In genomic region chr3:158106773-158107461, GRCh38 we compare ENCODE assay signal across 8 cellular contexts. TPM values are rescaled to one million over a fixed set of nuclear protein-coding genes. Genes with fewer than 3 reads are reported as not detected.
DNase-seq lines count a peak whose midpoint lies in the region; FAIRE-seq and TF ChIP-seq lines count a peak whose summit lies in the region.

No MANE protein-coding gene starts in this region.

- peaks cover 42% of the 10 kb centered on the region for H3K79me2 ChIP-seq in GM23248 (ENCODE audit: insufficient read depth)

- DNase-seq in COLO668 (lab: John Stamatoyannopoulos, UW; ENCODE audit: unreplicated experiment): peak; percentile 48
- peak; percentile 52 for DNase-seq in GM23248
- DNase-seq in SK-N-MC (ENCODE audit: low read depth, low spot score): no peak
- peak; percentile 43 for DNase-seq in glomerular visceral epithelial cell (ENCODE audit: extremely low spot score)
- peak; percentile 45 for DNase-seq in testis
- DNase-seq in urothelium cell line (ENCODE audit: low spot score): no peak
- no peak for DNase-seq in colonic mucosa
- no peak for DNase-seq in stimulated activated CD4-positive, alpha-beta T cell treated with anti-CD3 and anti-CD28 coated beads, Interleukin-1b, Interleukin-23, amount 100 ng/mL, for 48 hours

- H3K27ac ChIP-seq in GM23248 (no peak overlapping the region), SK-N-MC (no peak overlapping the region), testis (no peak overlapping the region), colonic mucosa (no peak overlapping the region)

- no peaks in the 10 kb centered on the region for H3K9me2 ChIP-seq in GM23248 (ENCODE audit: insufficient read depth)

- peak overlapping the region; percentile 97 for H2AFZ ChIP-seq in GM23248

- H3K27me3 ChIP-seq in GM23248 (replicated peaks; ENCODE audit: insufficient read depth): no peaks in the 10 kb centered on the region
- H3K27me3 ChIP-seq in testis: peaks cover 3% of the 10 kb centered on the region
- H3K27me3 ChIP-seq in colonic mucosa: peaks cover 66% of the 10 kb centered on the region

- H3K36me3 ChIP-seq in GM23248 (ENCODE audit: low read depth): no peaks in the 10 kb centered on the region
- H3K36me3 ChIP-seq in SK-N-MC (ENCODE audit: insufficient read depth, low read length): peaks cover 8% of the 10 kb centered on the region; the same call in 1 of the 2 replicates
- H3K36me3 ChIP-seq in testis (ENCODE audit: low read depth, missing control alignments): no peaks in the 10 kb centered on the region
- H3K36me3 ChIP-seq in colonic mucosa: no peaks in the 10 kb centered on the region

- intact Hi-C loops in testis (cut with DNase I; ENCODE audit: low total_unique reads) (no loop called here), colonic mucosa (cut with DNase I) (no loop called here)

- peak overlapping the region; percentile 94 for H3K4me3 ChIP-seq in GM23248
- peak overlapping the region; percentile 96 for H3K4me3 ChIP-seq in SK-N-MC
- H3K4me3 ChIP-seq in testis: peak overlapping the region; percentile 22 to 48
- H3K4me3 ChIP-seq in colonic mucosa: no peak overlapping the region

- no peaks in the 10 kb centered on the region for H4K20me1 ChIP-seq in GM23248 (ENCODE audit: insufficient read depth)

- 31 to 34% methylated on average over 34 to 37 of the region's 37 CpGs for WGBS in GM23248 (ENCODE audit: low coverage in 1 of 2, low lambda C conversion rate in 2 of 2, missing lambda C conversion rate in 2 of 2), 2 experiments
- 8 to 9% methylated on average over 26 to 37 of the region's 37 CpGs for WGBS in testis, 2 donors

- TF ChIP-seq POLR2A in testis (IDR thresholded peaks at IDR 0.05): no peak

- TF ChIP-seq CTCF in testis (IDR thresholded peaks at IDR 0.05) (no peak), colonic mucosa (IDR thresholded peaks at IDR 0.05) (no peak)

- H3K9me3 ChIP-seq in GM23248 (ENCODE audit: low read depth) (no peaks in the 10 kb centered on the region), SK-N-MC (ENCODE audit: low read depth, low read length) (no peaks in the 10 kb centered on the region), testis (no peaks in the 10 kb centered on the region), colonic mucosa (no peaks in the 10 kb centered on the region)

- peak overlapping the region; percentile 84 for H3K9ac ChIP-seq in GM23248
- no peak overlapping the region for H3K9ac ChIP-seq in SK-N-MC (ENCODE audit: insufficient read length)
- H3K9ac ChIP-seq in colonic mucosa (ENCODE audit: low read depth in 2 of 2, low read length in 2 of 2): no peak overlapping the region

- no peak for FAIRE-seq in urothelium cell line (lab: Jason Lieb, UNC)

- peaks cover 22% of the 10 kb centered on the region for H3F3A ChIP-seq in GM23248 (ENCODE audit: insufficient read depth)

- peak overlapping the region; percentile 91 for H3K4me2 ChIP-seq in GM23248 (ENCODE audit: unreplicated experiment)

- H3K4me1 ChIP-seq in GM23248 (ENCODE audit: insufficient read depth) (peaks cover 10% of the 10 kb centered on the region), testis (peaks cover 4% of the 10 kb centered on the region), colonic mucosa (peaks cover 19% of the 10 kb centered on the region)

- in situ Hi-C loops in GM23248 (cut with MboI): no loop called here

RNA-seq across cellular contexts. Expression of gene SHOX2, which starts 0.7 kb away (rescaled TPM):
- total RNA-seq in GM23248 (2014; rRNA removed; shearing (Covaris generic)): 16.1 and 17.7 TPM in 2 replicates
- 10.5 and 10.6 TPM in 2 replicates for polyA plus RNA-seq in GM23248 (2016; fragmentation: Nextera tagmentation; extraction: Ambion mirVana)
- 1 to 10 TPM; 2.0 to 3.0 TPM for total RNA-seq in testis
- 3.2 TPM for polyA plus RNA-seq in testis (ENCODE audit: insufficient read depth, low read depth, low replicate concordance)
- not detected for total RNA-seq in colonic mucosa

RNA-seq across cellular contexts. Expression of gene RSRC1, which starts 3.0 kb away (rescaled TPM):
- 30.7 and 34.6 TPM in 2 replicates for total RNA-seq in GM23248 (2014; rRNA removed; shearing (Covaris generic))
- 28.5 and 30.2 TPM in 2 replicates for polyA plus RNA-seq in GM23248 (2016; fragmentation: Nextera tagmentation; extraction: Ambion mirVana)
- 10 to 100 TPM; 43.8 to 53.3 TPM for total RNA-seq in testis
- 12.6 TPM for polyA plus RNA-seq in testis (ENCODE audit: insufficient read depth, low read depth, low replicate concordance)
- 10 to 100 TPM; 28.5 to 32.0 TPM for total RNA-seq in colonic mucosa

Comparison
In these comparisons a context has a peak if more than half of its experiments do, and no peak if none do; other contexts are left out.
1. DNase-seq: peak in COLO668 (single experiment), GM23248 (single experiment), glomerular visceral epithelial cell (single experiment) and testis (single experiment); none in SK-N-MC (single experiment), urothelium cell line (single experiment), colonic mucosa (single experiment) and stimulated activated CD4-positive, alpha-beta T cell treated with anti-CD3 and anti-CD28 coated beads, Interleukin-1b, Interleukin-23, amount 100 ng/mL, for 48 hours (single experiment).